8 cellular contexts compared by ENCODE assay signal in the genomic region with DNA sequence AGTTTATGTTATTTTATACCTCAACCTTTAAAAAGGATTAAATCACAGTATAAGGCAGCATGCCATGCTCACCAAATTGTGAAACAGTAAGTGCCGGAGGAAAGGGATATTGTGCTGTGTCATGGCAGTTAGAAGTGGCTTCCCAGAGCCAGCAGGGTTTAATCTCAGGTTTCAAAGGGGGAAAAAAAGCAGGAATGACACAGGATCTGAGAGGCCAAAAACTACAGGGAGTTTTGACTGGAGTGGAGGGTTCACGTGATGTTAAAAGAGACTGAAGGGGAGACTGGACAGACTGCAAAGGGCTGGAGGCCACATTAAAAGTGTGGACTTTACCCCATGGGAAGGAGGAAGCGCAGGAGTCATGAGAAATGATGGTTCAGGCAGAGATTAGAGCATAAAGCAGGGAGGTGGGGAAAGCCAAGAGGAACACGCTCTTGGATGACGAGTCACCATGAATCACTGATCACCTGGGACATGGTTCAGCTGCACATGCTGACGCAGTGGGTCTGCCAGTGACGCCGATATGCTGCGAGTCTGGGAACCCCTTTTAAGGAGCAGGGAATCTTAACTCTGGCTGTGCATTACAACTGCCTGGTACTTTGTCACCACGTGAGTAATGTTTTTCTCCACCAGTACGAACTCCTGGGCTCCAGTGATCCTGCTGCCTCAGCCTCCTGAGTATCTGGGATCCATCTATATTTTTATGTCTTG. TPM values are rescaled to one million over a fixed set of nuclear protein-coding genes. Genes with fewer than 3 reads are reported as not detected.
DNase-seq lines count a peak whose midpoint lies in the region; ATAC-seq and FAIRE-seq lines count a peak whose summit lies in the region.

No MANE protein-coding gene starts in this region.

- peak; percentile 61 for DNase-seq in DMS 273 treated with DMSO at 0.1 percent for 48 hours (lab: John Stamatoyannopoulos, UW)
- DNase-seq in NCI-H2227 (lab: John Stamatoyannopoulos, UW; ENCODE audit: unreplicated experiment): peak; percentile 46
- peak; percentile 65 to 92 for DNase-seq in dermis microvascular lymphatic vessel endothelial cell (ENCODE audit: low read depth in 2 of 2)
- DNase-seq in lung microvascular endothelial cell (ENCODE audit: low read depth in 2 of 2): peak; percentile 80 to 99
- peak; percentile 89 for DNase-seq in urothelium cell line (ENCODE audit: low spot score)

- no peak for ATAC-seq in activated CD4-positive, CD25-positive, alpha-beta regulatory T cell treated with anti-CD3 and anti-CD28 coated beads, Interleukin-2, amount 50 U/mL, for 24 hours
- ATAC-seq in GM21515 (IDR thresholded peaks at IDR 0.05; ENCODE audit: unreplicated experiment) (no peak), GM18502 (IDR thresholded peaks at IDR 0.05; ENCODE audit: poor library complexity, unreplicated experiment) (no peak)

- FAIRE-seq in urothelium cell line (lab: Jason Lieb, UNC): peak; percentile 95

RNA-seq across cellular contexts. Expression of gene CHMP1B, which starts 6.1 kb away (rescaled TPM):
- total RNA-seq in dermis microvascular lymphatic vessel endothelial cell (50.3 and 70.9 TPM in 2 replicates), lung microvascular endothelial cell (45.5 and 67.1 TPM in 2 replicates)

RNA-seq across cellular contexts. Expression of gene MPPE1, which starts 50.8 kb away (rescaled TPM):
- total RNA-seq in dermis microvascular lymphatic vessel endothelial cell: 11.6 and 15.0 TPM in 2 replicates
- 11.6 and 13.9 TPM in 2 replicates for total RNA-seq in lung microvascular endothelial cell
